In genomic region chr16:68242926-68243858, GRCh38 we compare ENCODE assay signal across 23 cellular contexts. TPM values are rescaled to one million over a fixed set of nuclear protein-coding genes. Genes with fewer than 3 reads are reported as not detected.
DNase-seq lines count a peak whose midpoint lies in the region; ATAC-seq and TF ChIP-seq lines count a peak whose summit lies in the region.
"Had no signal": no experiment of that assay in that cellular context is flagged by ENCODE, and none has a peak within 500 bp of the region (broad histone marks: within the 10 kb centered on the region; RNA-seq: fewer than 3 reads in every experiment).

No MANE protein-coding gene starts in this region.

- ATAC-seq in effector memory CD8-positive, alpha-beta T cell (replicated peaks) = no peak
- no peak for ATAC-seq in HG03571 (IDR thresholded peaks at IDR 0.05; ENCODE audit: unreplicated experiment)
- ATAC-seq: left colon had no signal

- H4K20me1 ChIP-seq in osteoblast (ENCODE audit: insufficient read depth, low read length) = no peaks in the 10 kb centered on the region

- peaks cover 36% of the 10 kb centered on the region for H3K4me1 Mint-ChIP-seq in activated naive CD4-positive, alpha-beta T cell treated with anti-CD3 and anti-CD28 coated beads, Interleukin-2, amount 10 ng/mL, durations not matched to agents 7 days and 5 days
- peaks cover 34% of the 10 kb centered on the region for H3K4me1 Mint-ChIP-seq in HFFc6 (ENCODE audit: low read depth)
- H3K4me1 Mint-ChIP-seq in effector memory CD8-positive, alpha-beta T cell (ENCODE audit: low read depth in 2 of 2) = peaks cover 19 to 27% of the 10 kb centered on the region in 2 donors

- H3K27ac Mint-ChIP-seq in activated naive CD4-positive, alpha-beta T cell treated with anti-CD3 and anti-CD28 coated beads, Interleukin-2, amount 10 ng/mL, durations not matched to agents 7 days and 5 days = no peak overlapping the region
- no peak overlapping the region for H3K27ac Mint-ChIP-seq in HFFc6
- H3K27ac Mint-ChIP-seq in effector memory CD8-positive, alpha-beta T cell = peak overlapping the region in 1 of 2 donors; percentile 29

- H2AFZ ChIP-seq in osteoblast (ENCODE audit: low read length) = no peak overlapping the region

- no peak overlapping the region for H3K4me3 ChIP-seq in osteoblast (ENCODE audit: insufficient read depth, low read length)

- H3K4me2 ChIP-seq in osteoblast (ENCODE audit: insufficient read depth, low read length) = no peak overlapping the region

- CTCF ChIA-PET in activated naive CD4-positive, alpha-beta T cell treated with anti-CD3 and anti-CD28 coated beads, Interleukin-2, amount 10 ng/mL, durations not matched to agents 7 days and 5 days (lab: Charles Lee) = interaction anchor here (0.8 to 4.0 kb wide), 5 partner anchors 12 to 85 kb away, joined by 3 to 26 read pairs (median 4); no protein-coding TSS in a partner anchor

- peaks cover 5% of the 10 kb centered on the region for H3K36me3 Mint-ChIP-seq in activated naive CD4-positive, alpha-beta T cell treated with anti-CD3 and anti-CD28 coated beads, Interleukin-2, amount 10 ng/mL, durations not matched to agents 7 days and 5 days
- no peaks in the 10 kb centered on the region; the same call in 1 of the 2 replicates for H3K36me3 Mint-ChIP-seq in HFFc6 (ENCODE audit: low read depth)
- H3K36me3 Mint-ChIP-seq in effector memory CD8-positive, alpha-beta T cell (ENCODE audit: insufficient read depth) = peaks cover 21% of the 10 kb centered on the region

- no peaks in the 10 kb centered on the region for H3K9me3 ChIP-seq in osteoblast (ENCODE audit: low read depth, low read length)
- H3K9me3 ChIP-seq: HAP-1, vagina had no signal

- H3K9me3 Mint-ChIP-seq in activated naive CD4-positive, alpha-beta T cell treated with anti-CD3 and anti-CD28 coated beads, Interleukin-2, amount 10 ng/mL, durations not matched to agents 7 days and 5 days = no peaks in the 10 kb centered on the region
- no peaks in the 10 kb centered on the region for H3K9me3 Mint-ChIP-seq in HFFc6
- no peaks in the 10 kb centered on the region for H3K9me3 Mint-ChIP-seq in effector memory CD8-positive, alpha-beta T cell

- H3K27me3 ChIP-seq in osteoblast (ENCODE audit: insufficient read depth, low read length) = no peaks in the 10 kb centered on the region
- H3K27me3 ChIP-seq: dorsolateral prefrontal cortex, vagina had no signal

- peaks cover 33% of the 10 kb centered on the region for H3K27me3 Mint-ChIP-seq in activated naive CD4-positive, alpha-beta T cell treated with anti-CD3 and anti-CD28 coated beads, Interleukin-2, amount 10 ng/mL, durations not matched to agents 7 days and 5 days
- no peaks in the 10 kb centered on the region; the same call in 1 of the 2 replicates for H3K27me3 Mint-ChIP-seq in HFFc6 (ENCODE audit: insufficient read depth)
- H3K27me3 Mint-ChIP-seq in effector memory CD8-positive, alpha-beta T cell = no peaks in the 10 kb centered on the region

- DNase-seq in activated naive CD4-positive, alpha-beta T cell treated with anti-CD3 and anti-CD28 coated beads, Interleukin-2, amount 10 ng/mL, durations not matched to agents 7 days and 5 days = no peak
- DNase-seq in activated naive CD4-positive, alpha-beta T cell (lab: John Stamatoyannopoulos, UW) = no peak
- DNase-seq in HFFc6 = no peak
- DNase-seq in effector memory CD8-positive, alpha-beta T cell = no peak
- peak; percentile 51 for DNase-seq in osteoblast (ENCODE audit: insufficient read length, low spot score, missing footprints)
- no peak for DNase-seq in hippocampal formation (lab: John Stamatoyannopoulos, UW)
- DNase-seq in SHP77 treated with DMSO at 0.1 percent for 48 hours (lab: John Stamatoyannopoulos, UW) = no peak
- DNase-seq: activated CD4-positive, alpha-beta T cell treated with anti-CD3 and anti-CD28 coated beads for 1 hour; activated T-cell treated with anti-CD3 and anti-CD28 coated beads for 4 hours; dorsolateral prefrontal cortex; erythroblast; left colon; NCI-H1417 treated with DMSO at 0.1 percent for 48 hours; NCI-H2171; SIG-M5; stimulated activated CD4-positive, alpha-beta T cell treated with anti-CD3 and anti-CD28 coated beads, Interleukin-4, amount 100 ng/mL, for 24 hours had no signal

- peaks cover 24% of the 10 kb centered on the region for H3K4me1 ChIP-seq in osteoblast (ENCODE audit: insufficient read depth, low read length)

- peaks cover 34% of the 10 kb centered on the region for H3K79me2 ChIP-seq in osteoblast (ENCODE audit: insufficient read depth, low read length)

- H3K27ac ChIP-seq in osteoblast (ENCODE audit: low read depth, low read length) = no peak overlapping the region
- H3K27ac ChIP-seq: skin epidermis, vagina had no signal

- TF ChIP-seq CTCF in HFFc6 (IDR thresholded peaks at IDR 0.05) = no peak
- no peak for TF ChIP-seq CTCF in osteoblast (IDR thresholded peaks at IDR 0.05; ENCODE audit: extremely low read depth, low read depth, low read length)

- H3K4me3 Mint-ChIP-seq in activated naive CD4-positive, alpha-beta T cell treated with anti-CD3 and anti-CD28 coated beads, Interleukin-2, amount 10 ng/mL, durations not matched to agents 7 days and 5 days = peak overlapping the region; percentile 12
- H3K4me3 Mint-ChIP-seq in HFFc6 = peak overlapping the region; percentile 95
- H3K4me3 Mint-ChIP-seq in effector memory CD8-positive, alpha-beta T cell = peak overlapping the region; percentile 99

- H3K36me3 ChIP-seq in osteoblast (ENCODE audit: insufficient read depth, low read length) = no peaks in the 10 kb centered on the region
- H3K36me3 ChIP-seq: HAP-1, vagina had no signal

RNA-seq across cellular contexts. Expression of gene PLA2G15, which starts 2.0 kb away (rescaled TPM):
- 10 to 100 TPM; 40.1 to 47.4 (median 44.4) TPM for total RNA-seq in HFFc6 (2021; fragmentation: NEBNext Ultra II Directional; extraction: Animal tissue kit (Norgen Biotek cat#: 25700))
- total RNA-seq in osteoblast = 30.8 and 30.9 TPM in 2 replicates

RNA-seq across cellular contexts. Expression of gene ESRP2, which starts 7.3 kb away (rescaled TPM):
- under 1 TPM in 4 of 6 experiments, not detected in 2; 0.05 to 0.14 (median 0.10) TPM for total RNA-seq in HFFc6 (2021; fragmentation: NEBNext Ultra II Directional; extraction: Animal tissue kit (Norgen Biotek cat#: 25700))
- total RNA-seq in osteoblast = under 0.01 TPM in 1 of 2 replicates, not detected in the other
- total RNA-seq: cardiac septum; frontal cortex; T-helper 2 cell treated with Interferon-gamma antibody and Interleukin-4, amounts not matched to agents 100 ng/mL and 5 ng/mL, for 36 hours had no signal

RNA-seq across cellular contexts. Expression of gene SLC7A6, which starts 21.1 kb away (rescaled TPM):
- total RNA-seq in HFFc6 (2021; fragmentation: NEBNext Ultra II Directional; extraction: Animal tissue kit (Norgen Biotek cat#: 25700)) = 10 to 100 TPM; 46.1 to 56.6 (median 50.8) TPM
- 35.1 and 36.9 TPM in 2 replicates for total RNA-seq in osteoblast

Comparison
In these comparisons a context has a peak if more than half of its experiments do, and no peak if none do; other contexts are left out.
1. H3K4me3 Mint-ChIP-seq: peak in every context shown above with its lines; median percentile 99 in effector memory CD8-positive, alpha-beta T cell; 95 in HFFc6; 12 in activated naive CD4-positive, alpha-beta T cell treated with anti-CD3 and anti-CD28 coated beads, Interleukin-2, amount 10 ng/mL, durations not matched to agents 7 days and 5 days.